ENCODE assay signal across 12 cellular contexts in the genomic region with DNA sequence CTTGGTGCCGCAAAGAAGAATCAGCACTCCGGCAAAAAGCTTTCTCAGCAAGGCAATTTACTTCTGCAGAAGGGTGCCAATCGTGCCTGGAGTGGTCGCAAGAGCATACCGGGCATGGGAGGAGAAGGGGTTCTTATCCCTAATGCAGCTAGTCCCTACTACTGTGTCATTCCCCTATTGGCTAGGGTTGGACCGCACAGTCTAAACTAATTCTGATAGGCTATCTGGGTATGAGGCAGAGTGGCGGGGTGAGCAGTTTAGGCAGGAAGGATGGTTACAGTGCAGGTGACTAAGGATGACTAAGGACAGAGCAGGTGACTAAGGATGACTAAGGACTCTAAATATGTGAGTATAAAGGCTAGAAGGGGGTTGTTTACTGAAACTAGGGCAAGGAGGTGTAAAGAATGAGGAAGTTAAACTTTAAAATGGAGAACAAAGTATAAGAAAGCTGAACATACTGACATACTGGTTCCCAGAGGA. TPM values are rescaled to one million over a fixed set of nuclear protein-coding genes. Genes with fewer than 3 reads are reported as not detected.
DNase-seq lines count a peak whose midpoint lies in the region; ATAC-seq and TF ChIP-seq lines count a peak whose summit lies in the region.
"Had no signal": no experiment of that assay in that cellular context is flagged by ENCODE, and none has a peak within 500 bp of the region (broad histone marks: within the 10 kb centered on the region; RNA-seq: fewer than 3 reads in every experiment).

No MANE protein-coding gene starts in this region.

- H3K27me3 ChIP-seq in OCI-LY3 (ENCODE audit: low read depth, low read length) (no peaks in the 10 kb centered on the region), A673 (replicated peaks; ENCODE audit: insufficient read depth, low read depth, low read length, poor library complexity) (no peaks in the 10 kb centered on the region)
- H3K27me3 ChIP-seq in CD4-positive, alpha-beta memory T cell (ENCODE audit: insufficient read depth, low read length), result no peaks in the 10 kb centered on the region
- H3K27me3 ChIP-seq: BLaER1 treated with 17β-estradiol and CSF1 and Interleukin-3, amounts not matched to agents 10 nM and 100 nM; right atrium auricular region had no signal

- no peak overlapping the region for H2AFZ ChIP-seq in OCI-LY3 (ENCODE audit: low read depth, low read length)

- H3K4me3 ChIP-seq in OCI-LY3 (ENCODE audit: low read length), result no peak overlapping the region
- no peak overlapping the region for H3K4me3 ChIP-seq in A673 (ENCODE audit: low read depth, low read length, poor library complexity, severe bottlenecking)
- no peak overlapping the region for H3K4me3 ChIP-seq in CD4-positive, alpha-beta memory T cell (ENCODE audit: low read length in 2 of 2)
- H3K4me3 ChIP-seq: right atrium auricular region had no signal

- no peaks in the 10 kb centered on the region for H3K79me2 ChIP-seq in OCI-LY3 (ENCODE audit: low read length)

- intact Hi-C loops in A673 (cut with micrococcal nuclease; ENCODE audit: unreplicated experiment), result no loop called here
- intact Hi-C loops in CD4-positive, alpha-beta memory T cell (cut with micrococcal nuclease), result loop anchor here (2.0 kb wide), 1 partner anchor 18 kb away; no protein-coding TSS in a partner anchor

- CTCF ChIA-PET in A673 (lab: Charles Lee), result no interaction called here
- CTCF ChIA-PET in CD4-positive, alpha-beta memory T cell (lab: Charles Lee; ENCODE audit: partially characterized antibody), result interaction anchor here (2.0 kb wide), 1 partner anchor 55 kb away, joined by 6 read pairs; a partner anchor contains a TSS

- no peak overlapping the region for H3K9ac ChIP-seq in OCI-LY3 (ENCODE audit: low read length)
- H3K9ac ChIP-seq: BLaER1 treated with 17β-estradiol and CSF1 and Interleukin-3, amounts not matched to agents 10 nM and 100 nM had no signal

- no peak overlapping the region for H3K4me3 Mint-ChIP-seq in activated naive CD8-positive, alpha-beta T cell
- H3K4me3 Mint-ChIP-seq in activated naive CD8-positive, alpha-beta T cell treated with anti-CD3 and anti-CD28 coated beads for 36 hours, result no peak overlapping the region
- no peak overlapping the region for H3K4me3 Mint-ChIP-seq in chondrocyte (ENCODE audit: unreplicated experiment)
- H3K4me3 Mint-ChIP-seq in stimulated activated memory B cell treated with anti-CD40 and anti-IgM and Interleukin-4, amounts not matched to agents 10 μg/mL and 1 μg/mL and 100 μg/mL, for 72 hours, result no peak overlapping the region
- no peak overlapping the region for H3K4me3 Mint-ChIP-seq in CD4-positive, alpha-beta memory T cell

- H3K9me3 Mint-ChIP-seq in activated naive CD8-positive, alpha-beta T cell (ENCODE audit: low read depth), result peaks cover 3% of the 10 kb centered on the region
- peaks cover 23% of the 10 kb centered on the region for H3K9me3 Mint-ChIP-seq in activated naive CD8-positive, alpha-beta T cell treated with anti-CD3 and anti-CD28 coated beads for 36 hours
- H3K9me3 Mint-ChIP-seq in chondrocyte (ENCODE audit: low read depth), result peaks cover 15% of the 10 kb centered on the region
- peaks cover 11% of the 10 kb centered on the region for H3K9me3 Mint-ChIP-seq in stimulated activated memory B cell treated with anti-CD40 and anti-IgM and Interleukin-4, amounts not matched to agents 10 μg/mL and 1 μg/mL and 100 μg/mL, for 72 hours
- H3K9me3 Mint-ChIP-seq in CD4-positive, alpha-beta memory T cell, result peaks cover 0 to 42% (median 20%) of the 10 kb centered on the region in 8 donors

- no peak overlapping the region for H3K4me2 ChIP-seq in OCI-LY3 (ENCODE audit: low read length)
- H3K4me2 ChIP-seq: BLaER1 treated with 17β-estradiol and CSF1 and Interleukin-3, amounts not matched to agents 10 nM and 100 nM had no signal

- no TSS peak for BruUV-seq in A673 (replicated peaks; lab: Mats Ljungman, UMichigan)

- POLR2A ChIA-PET in A673 (lab: Charles Lee; ENCODE audit: low non-redundant PET), result no interaction called here
- POLR2A ChIA-PET in CD4-positive, alpha-beta memory T cell (lab: Charles Lee; ENCODE audit: partially characterized antibody), result no interaction called here

- peak overlapping the region; percentile 1 for H3K27ac Mint-ChIP-seq in activated naive CD8-positive, alpha-beta T cell
- no peak overlapping the region for H3K27ac Mint-ChIP-seq in activated naive CD8-positive, alpha-beta T cell treated with anti-CD3 and anti-CD28 coated beads for 36 hours
- peak overlapping the region; percentile 10 for H3K27ac Mint-ChIP-seq in chondrocyte (ENCODE audit: unreplicated experiment)
- H3K27ac Mint-ChIP-seq in stimulated activated memory B cell treated with anti-CD40 and anti-IgM and Interleukin-4, amounts not matched to agents 10 μg/mL and 1 μg/mL and 100 μg/mL, for 72 hours, result peak overlapping the region; percentile 1
- H3K27ac Mint-ChIP-seq in CD4-positive, alpha-beta memory T cell, result peak overlapping the region in 2 of 7 donors; percentile 32 to 48

- TF ChIP-seq CTCF in OCI-LY3 (IDR thresholded peaks at IDR 0.05; ENCODE audit: low read depth, low read length), result no peak
- TF ChIP-seq CTCF in chondrocyte (IDR thresholded peaks at IDR 0.05), result no peak
- TF ChIP-seq CTCF in A673 (conservative IDR thresholded peaks at IDR 0.05; ENCODE audit: low read depth, low read length), result no peak

- H3K27me3 Mint-ChIP-seq in activated naive CD8-positive, alpha-beta T cell, result no peaks in the 10 kb centered on the region
- no peaks in the 10 kb centered on the region for H3K27me3 Mint-ChIP-seq in activated naive CD8-positive, alpha-beta T cell treated with anti-CD3 and anti-CD28 coated beads for 36 hours
- H3K27me3 Mint-ChIP-seq in chondrocyte (ENCODE audit: low read depth), result no peaks in the 10 kb centered on the region
- no peaks in the 10 kb centered on the region for H3K27me3 Mint-ChIP-seq in stimulated activated memory B cell treated with anti-CD40 and anti-IgM and Interleukin-4, amounts not matched to agents 10 μg/mL and 1 μg/mL and 100 μg/mL, for 72 hours
- no peaks in the 10 kb centered on the region for H3K27me3 Mint-ChIP-seq in CD4-positive, alpha-beta memory T cell

- peak; percentile 75 for ATAC-seq in stimulated activated memory B cell treated with anti-CD40 and anti-IgM and Interleukin-4, amounts not matched to agents 10 μg/mL and 1 μg/mL and 100 μg/mL, for 72 hours

- H3K36me3 ChIP-seq in OCI-LY3 (replicated peaks; ENCODE audit: low read depth, low read length) (peaks cover 88% of the 10 kb centered on the region), A673 (ENCODE audit: insufficient read depth, low read length, poor library complexity, severe bottlenecking) (peaks cover 39% of the 10 kb centered on the region)
- H3K36me3 ChIP-seq in CD4-positive, alpha-beta memory T cell (ENCODE audit: insufficient read depth, low read length), result peaks cover 2% of the 10 kb centered on the region

- peak overlapping the region; percentile 89 for H3K27ac ChIP-seq in OCI-LY3 (ENCODE audit: low read length)
- no peak overlapping the region for H3K27ac ChIP-seq in A673 (ENCODE audit: low read depth, low read length, poor library complexity, severe bottlenecking)
- H3K27ac ChIP-seq in CD4-positive, alpha-beta memory T cell (ENCODE audit: low read depth, low read length), result no peak overlapping the region
- H3K27ac ChIP-seq: right atrium auricular region had no signal

- DNase-seq in activated naive CD8-positive, alpha-beta T cell treated with anti-CD3 and anti-CD28 coated beads for 36 hours, result no peak
- no peak for DNase-seq in chondrocyte (ENCODE audit: low spot score)
- DNase-seq in A673 (ENCODE audit: low spot score), result no peak
- no peak for DNase-seq in CD4-positive, alpha-beta memory T cell
- DNase-seq in superior temporal gyrus (ENCODE audit: extremely low spot score), result no peak
- DNase-seq: NCI-H2081; stimulated activated naive CD4-positive, alpha-beta T cell treated with Interleukin-2 at 50 U/mL for 16 hours had no signal

- peaks cover 33% of the 10 kb centered on the region for H3K9me3 ChIP-seq in OCI-LY3 (ENCODE audit: insufficient read depth, low read length)
- H3K9me3 ChIP-seq in A673 (ENCODE audit: low read depth, low read length, poor library complexity, severe bottlenecking), result peaks cover 9% of the 10 kb centered on the region
- peaks cover 0 to 14% of the 10 kb centered on the region in 2 donors for H3K9me3 ChIP-seq in CD4-positive, alpha-beta memory T cell (ENCODE audit: control insufficient read depth in 1 of 2, low read length in 2 of 2)

- peaks cover 57% of the 10 kb centered on the region for H3K36me3 Mint-ChIP-seq in activated naive CD8-positive, alpha-beta T cell
- H3K36me3 Mint-ChIP-seq in activated naive CD8-positive, alpha-beta T cell treated with anti-CD3 and anti-CD28 coated beads for 36 hours, result peaks cover 69% of the 10 kb centered on the region
- H3K36me3 Mint-ChIP-seq in chondrocyte (ENCODE audit: low read depth), result peaks cover 55% of the 10 kb centered on the region
- peaks cover 73% of the 10 kb centered on the region for H3K36me3 Mint-ChIP-seq in stimulated activated memory B cell treated with anti-CD40 and anti-IgM and Interleukin-4, amounts not matched to agents 10 μg/mL and 1 μg/mL and 100 μg/mL, for 72 hours
- H3K36me3 Mint-ChIP-seq in CD4-positive, alpha-beta memory T cell, result peaks cover 81% of the 10 kb centered on the region in 2 donors

- no peaks in the 10 kb centered on the region for H4K20me1 ChIP-seq in OCI-LY3 (ENCODE audit: insufficient read depth, low read length)
- H4K20me1 ChIP-seq: BLaER1 treated with 17β-estradiol and CSF1 and Interleukin-3, amounts not matched to agents 10 nM and 100 nM had no signal

- H3K4me1 Mint-ChIP-seq in activated naive CD8-positive, alpha-beta T cell (ENCODE audit: low read depth), result no peaks in the 10 kb centered on the region
- no peaks in the 10 kb centered on the region for H3K4me1 Mint-ChIP-seq in activated naive CD8-positive, alpha-beta T cell treated with anti-CD3 and anti-CD28 coated beads for 36 hours
- H3K4me1 Mint-ChIP-seq in chondrocyte (ENCODE audit: low read depth), result peaks cover 3% of the 10 kb centered on the region
- H3K4me1 Mint-ChIP-seq in stimulated activated memory B cell treated with anti-CD40 and anti-IgM and Interleukin-4, amounts not matched to agents 10 μg/mL and 1 μg/mL and 100 μg/mL, for 72 hours, result no peaks in the 10 kb centered on the region
- H3K4me1 Mint-ChIP-seq in CD4-positive, alpha-beta memory T cell, result no peaks in the 10 kb centered on the region

- H3K4me1 ChIP-seq in OCI-LY3 (ENCODE audit: low read length), result peaks cover 10% of the 10 kb centered on the region
- no peaks in the 10 kb centered on the region for H3K4me1 ChIP-seq in A673 (ENCODE audit: insufficient read depth, low read length, poor library complexity, severe bottlenecking)
- no peaks in the 10 kb centered on the region for H3K4me1 ChIP-seq in CD4-positive, alpha-beta memory T cell (ENCODE audit: insufficient read depth, low read length)
- H3K4me1 ChIP-seq: BLaER1 treated with 17β-estradiol and CSF1 and Interleukin-3, amounts not matched to agents 10 nM and 100 nM; right atrium auricular region had no signal

RNA-seq across cellular contexts. Expression of a gene that starts 52.9 kb away (rescaled TPM):
- 1 to 10 TPM; 2.7 to 2.8 TPM for total RNA-seq in activated naive CD8-positive, alpha-beta T cell treated with anti-CD3 and anti-CD28 coated beads for 36 hours
- total RNA-seq in chondrocyte (1.6 to 1.8 TPM (median 1.6 TPM) in 3 replicates), A673 (2021) (2.6 and 2.7 TPM in 2 replicates)
- total RNA-seq in CD4-positive, alpha-beta memory T cell, result 1 to 10 TPM; 4.7 to 4.9 TPM
- polyA plus RNA-seq in CD4-positive, alpha-beta memory T cell, result under 1 TPM; 0.37 to 0.62 TPM

RNA-seq across cellular contexts. Expression of a gene that starts 53.1 kb away (rescaled TPM):
- 10 to 100 TPM; 56.3 to 63.0 TPM for total RNA-seq in activated naive CD8-positive, alpha-beta T cell treated with anti-CD3 and anti-CD28 coated beads for 36 hours
- total RNA-seq in chondrocyte, result 88.6 to 106 TPM (median 98.7 TPM) in 3 replicates
- total RNA-seq in A673 (2021), result 68.7 and 81.2 TPM in 2 replicates
- total RNA-seq in CD4-positive, alpha-beta memory T cell, result 10 to 100 TPM; 38.3 to 47.8 TPM
- 100 to 1,000 TPM; 115 to 167 TPM for polyA plus RNA-seq in CD4-positive, alpha-beta memory T cell

RNA-seq across cellular contexts. Expression of a gene that starts 55.1 kb away (rescaled TPM):
- 10 to 100 TPM; 36.2 to 37.0 TPM for total RNA-seq in activated naive CD8-positive, alpha-beta T cell treated with anti-CD3 and anti-CD28 coated beads for 36 hours
- total RNA-seq in chondrocyte (35.8 to 47.4 TPM (median 42.0 TPM) in 3 replicates), A673 (2021) (53.2 and 55.1 TPM in 2 replicates)
- total RNA-seq in CD4-positive, alpha-beta memory T cell, result 10 to 100 TPM; 34.7 to 37.9 TPM
- polyA plus RNA-seq in CD4-positive, alpha-beta memory T cell, result 10 to 100 TPM; 36.3 to 45.8 TPM
